ENCODE assay signal across 7 cellular contexts in genomic region chr10:88881335-88881734, GRCh38. TPM values are rescaled to one million over a fixed set of nuclear protein-coding genes. Genes with fewer than 3 reads are reported as not detected.
DNase-seq lines count a peak whose midpoint lies in the region; ATAC-seq and TF ChIP-seq lines count a peak whose summit lies in the region.

No MANE protein-coding gene starts in this region.

- CTCF ChIA-PET in HEK293 (lab: Yijun Ruan, JAX) = interaction anchor here (0.7 to 1.2 kb wide), 3 partner anchors 40 to 115 kb away, joined by 3 to 4 read pairs (median 4); no protein-coding TSS in a partner anchor

- TF ChIP-seq CTCF in HEK293 (tag by site-specific recombination; IDR thresholded peaks at IDR 0.05) = no peak
- no peak for TF ChIP-seq CTCF in WERI-Rb-1 (IDR thresholded peaks at IDR 0.05; ENCODE audit: low read depth, low read length)
- TF ChIP-seq CTCF in right atrium auricular region (IDR thresholded peaks at IDR 0.05) = no peak

- peak overlapping the region; percentile 94; the same call in 1 of the 2 replicates for H3K27ac ChIP-seq in HEK293 (ENCODE audit: extremely low read depth, low read depth, low read length)
- peak overlapping the region; percentile 97 for H3K27ac ChIP-seq in WERI-Rb-1
- peak overlapping the region; percentile 95 to 96 for H3K27ac ChIP-seq in right atrium auricular region

- H3K4me1 Mint-ChIP-seq in stimulated activated effector memory CD8-positive, alpha-beta T cell treated with anti-CD3 and anti-CD28 coated beads, Interleukin-12 subunit alpha, Interleukin-12 subunit beta, amount 100 ng/mL, for 72 hours = peaks cover 58% of the 10 kb centered on the region

- H3K9me3 ChIP-seq in HEK293 (ENCODE audit: control insufficient read depth, insufficient read depth, low read depth, low read length) = no peaks in the 10 kb centered on the region
- no peaks in the 10 kb centered on the region for H3K9me3 ChIP-seq in WERI-Rb-1 (ENCODE audit: severe bottlenecking)
- no peaks in the 10 kb centered on the region for H3K9me3 ChIP-seq in right atrium auricular region

- in situ Hi-C loops in G401 (cut with HindIII; ENCODE audit: low sequenced_read_pairs) = no loop called here

- H3K27me3 ChIP-seq in WERI-Rb-1 (ENCODE audit: insufficient read depth, low read depth, severe bottlenecking) = no peaks in the 10 kb centered on the region
- no peaks in the 10 kb centered on the region for H3K27me3 ChIP-seq in right atrium auricular region

- H3K27ac Mint-ChIP-seq in stimulated activated effector memory CD8-positive, alpha-beta T cell treated with anti-CD3 and anti-CD28 coated beads, Interleukin-12 subunit alpha, Interleukin-12 subunit beta, amount 100 ng/mL, for 72 hours = peak overlapping the region; percentile 95

- H3K9me3 Mint-ChIP-seq in stimulated activated effector memory CD8-positive, alpha-beta T cell treated with anti-CD3 and anti-CD28 coated beads, Interleukin-12 subunit alpha, Interleukin-12 subunit beta, amount 100 ng/mL, for 72 hours = no peaks in the 10 kb centered on the region

- H3K4me3 ChIP-seq in HEK293 (ENCODE audit: low read depth, low read length) (peak overlapping the region; percentile 66), WERI-Rb-1 (ENCODE audit: low read depth, low read length) (peak overlapping the region; percentile 97), right atrium auricular region (peak overlapping the region; percentile 81 to 85)

- H3K36me3 Mint-ChIP-seq in stimulated activated effector memory CD8-positive, alpha-beta T cell treated with anti-CD3 and anti-CD28 coated beads, Interleukin-12 subunit alpha, Interleukin-12 subunit beta, amount 100 ng/mL, for 72 hours = peaks cover 30% of the 10 kb centered on the region

- peaks cover 33% of the 10 kb centered on the region for H3K4me1 ChIP-seq in HEK293 (ENCODE audit: control insufficient read depth, insufficient read depth, low read length)
- H3K4me1 ChIP-seq in right atrium auricular region = peaks cover 0 to 42% of the 10 kb centered on the region in 2 donors

- H3K4me3 Mint-ChIP-seq in stimulated activated effector memory CD8-positive, alpha-beta T cell treated with anti-CD3 and anti-CD28 coated beads, Interleukin-12 subunit alpha, Interleukin-12 subunit beta, amount 100 ng/mL, for 72 hours = peak overlapping the region; percentile 96

- no peaks in the 10 kb centered on the region for H3K36me3 ChIP-seq in HEK293 (ENCODE audit: control insufficient read depth in 2 of 2, insufficient read depth in 1 of 2, low read length in 2 of 2)
- peaks cover 4% of the 10 kb centered on the region; the same call in 1 of the 2 replicates for H3K36me3 ChIP-seq in WERI-Rb-1
- no peaks in the 10 kb centered on the region for H3K36me3 ChIP-seq in right atrium auricular region

- no peak for ATAC-seq in stimulated activated effector memory CD8-positive, alpha-beta T cell treated with anti-CD3 and anti-CD28 coated beads, Interleukin-12 subunit alpha, Interleukin-12 subunit beta, amount 100 ng/mL, for 72 hours

- POLR2A ChIA-PET in HEK293 (lab: Yijun Ruan, JAX) = no interaction called here

- no peak for DNase-seq in WERI-Rb-1
- DNase-seq in right atrium auricular region (ENCODE audit: low spot score) = no peak
- no peak for DNase-seq in stimulated activated effector memory CD8-positive, alpha-beta T cell treated with anti-CD3 and anti-CD28 coated beads, Interleukin-12 subunit alpha, Interleukin-12 subunit beta, amount 100 ng/mL, for 72 hours (ENCODE audit: low spot score in 2 of 2)
- DNase-seq in COLO829 (ENCODE audit: low spot score) = no peak
- DNase-seq in stimulated activated CD4-positive, alpha-beta T cell treated with anti-CD3 and anti-CD28 coated beads, Interleukin-2, amount 100 ng/mL, for 48 hours = no peak
- DNase-seq in G401 (ENCODE audit: low spot score) = no peak

TF ChIP-seq in HEK293, 187 proteins besides CTCF, POLR2A, EP300 and RAD21:
- TF ChIP-seq YY1 (tag by site-specific recombination; IDR thresholded peaks at IDR 0.05) = no peak
- no peak for TF ChIP-seq ZNF677 (tag by site-specific recombination; IDR thresholded peaks at IDR 0.05)
- TF ChIP-seq ZNF658 (tag by site-specific recombination; IDR thresholded peaks at IDR 0.05) = no peak
- TF ChIP-seq ZNF16 (tag by site-specific recombination; IDR thresholded peaks at IDR 0.05; ENCODE audit: low read depth) = no peak
- TF ChIP-seq GLIS2 (tag by site-specific recombination; IDR thresholded peaks at IDR 0.05) = no peak
- peak; percentile 52; the same call in 1 of the 2 replicates for TF ChIP-seq PRDM6 (tag by site-specific recombination; IDR thresholded peaks at IDR 0.05)
- TF ChIP-seq IKZF3 (tag by site-specific recombination; IDR thresholded peaks at IDR 0.05) = 0 out of 2 replicates have a peak, but pooled peaks have one; percentile 36
- TF ChIP-seq ZNF362 (tag by site-specific recombination; IDR thresholded peaks at IDR 0.05) = 0 out of 2 replicates have a peak, but pooled peaks have one; percentile 12
- peak; percentile 17; the same call in 1 of the 2 replicates for TF ChIP-seq FEZF1 (tag by site-specific recombination; IDR thresholded peaks at IDR 0.05)
- TF ChIP-seq ZNF366 (tag by site-specific recombination; conservative IDR thresholded peaks at IDR 0.05) = 0 out of 2 replicates have a peak, but pooled peaks have one; percentile 17
- no peak for TF ChIP-seq ZNF707 (tag by site-specific recombination; IDR thresholded peaks at IDR 0.05)
- TF ChIP-seq ZNF777 (tag by site-specific recombination; IDR thresholded peaks at IDR 0.05; ENCODE audit: borderline replicate concordance) = no peak
- TF ChIP-seq MYNN (tag by site-specific recombination; IDR thresholded peaks at IDR 0.05; ENCODE audit: borderline replicate concordance) = no peak
- TF ChIP-seq ZNF350 (tag by site-specific recombination; IDR thresholded peaks at IDR 0.05) = no peak
- TF ChIP-seq ZNF24 (tag by site-specific recombination; IDR thresholded peaks at IDR 0.05) = no peak
- no peak for TF ChIP-seq ZSCAN4 (tag by site-specific recombination; IDR thresholded peaks at IDR 0.05)
- TF ChIP-seq BCL6B (tag by site-specific recombination; IDR thresholded peaks at IDR 0.05) = peak; percentile 56; the same call in 1 of the 2 replicates

RNA-seq across cellular contexts. Expression of gene STAMBPL1, which starts 1.3 kb away (rescaled TPM):
- 10 to 100 TPM in 1 of 2 donors, 1 to 10 TPM in 1; 8.8 to 13.8 TPM for total RNA-seq in right atrium auricular region
- not detected in 2 replicates for total RNA-seq in G401 (2014; rRNA removed; shearing (Covaris generic))

RNA-seq across cellular contexts. Expression of gene ANKRD22, which starts 29.7 kb away (rescaled TPM):
- not detected for total RNA-seq in right atrium auricular region
- total RNA-seq in G401 (2014; rRNA removed; shearing (Covaris generic)) = not detected in 2 replicates
